12 cellular contexts compared by ENCODE assay signal in genomic region chr15:33654859-33655258, GRCh38.
A peak's percentile ranks its signal among the peaks of the same experiment; 100 is the strongest.
DNase-seq lines count a peak whose midpoint lies in the region; ATAC-seq and TF ChIP-seq lines count a peak whose summit lies in the region.
"Had no signal": no experiment of that assay in that cellular context is flagged by ENCODE, and none has a peak within 500 bp of the region (broad histone marks: within the 10 kb centered on the region; RNA-seq: fewer than 3 reads in every experiment).

No MANE protein-coding gene starts in this region.

- no peak overlapping the region for H3K9ac ChIP-seq in HCT116 (ENCODE audit: low read length)

- H3K4me3 Mint-ChIP-seq in activated CD4-positive, alpha-beta memory T cell treated with anti-CD3 and anti-CD28 coated beads, Interleukin-2, amount 10 ng/mL, durations not matched to agents 7 days and 5 days = no peak overlapping the region
- H3K4me3 Mint-ChIP-seq: activated CD8-positive, alpha-beta T cell treated with anti-CD3 and anti-CD28 coated beads, Interleukin-2, amount 10 ng/mL, durations not matched to agents 7 days and 5 days had no signal

- no peaks in the 10 kb centered on the region for H3K36me3 Mint-ChIP-seq in activated CD4-positive, alpha-beta memory T cell treated with anti-CD3 and anti-CD28 coated beads, Interleukin-2, amount 10 ng/mL, durations not matched to agents 7 days and 5 days (ENCODE audit: low read depth)

- H3K27ac Mint-ChIP-seq in activated CD4-positive, alpha-beta memory T cell treated with anti-CD3 and anti-CD28 coated beads, Interleukin-2, amount 10 ng/mL, durations not matched to agents 7 days and 5 days = no peak overlapping the region
- H3K27ac Mint-ChIP-seq: activated CD8-positive, alpha-beta T cell treated with anti-CD3 and anti-CD28 coated beads, Interleukin-2, amount 10 ng/mL, durations not matched to agents 7 days and 5 days had no signal

- BruUV-seq in HCT116 (replicated peaks; lab: Mats Ljungman, UMichigan) = no TSS peak

- DNase-seq in DMS 273 treated with DMSO at 0.1 percent for 48 hours (lab: John Stamatoyannopoulos, UW) (peak; percentile 60), HCT116 (ENCODE audit: low read depth, low spot score) (no peak), WERI-Rb-1 (peak; percentile 70), medulla oblongata (ENCODE audit: extremely low spot score) (peak; percentile 17), AG08396 (ENCODE audit: low spot score) (no peak), cerebellar cortex (ENCODE audit: low spot score) (no peak)
- DNase-seq in activated CD4-positive, alpha-beta memory T cell treated with anti-CD3 and anti-CD28 coated beads, Interleukin-2, amount 10 ng/mL, durations not matched to agents 7 days and 5 days = no peak
- DNase-seq: activated CD8-positive, alpha-beta T cell treated with anti-CD3 and anti-CD28 coated beads, Interleukin-2, amount 10 ng/mL, durations not matched to agents 7 days and 5 days; NCI-H2029; stimulated activated CD4-positive, alpha-beta T cell treated with anti-CD3 and anti-CD28 coated beads, Interleukin-12 subunit alpha, Interleukin-12 subunit beta, amount 100 ng/mL, for 4 hours; uterus had no signal

- CTCF ChIA-PET in HCT116 (lab: Charles Lee) = no interaction called here
- CTCF ChIA-PET in activated CD4-positive, alpha-beta memory T cell treated with anti-CD3 and anti-CD28 coated beads, Interleukin-2, amount 10 ng/mL, durations not matched to agents 7 days and 5 days (lab: Charles Lee) = no interaction called here

- no peaks in the 10 kb centered on the region for H4K20me1 ChIP-seq in HCT116 (ENCODE audit: insufficient read depth)

- no peaks in the 10 kb centered on the region for H3K36me3 ChIP-seq in HCT116 (ENCODE audit: control insufficient read depth in 1 of 2, insufficient read depth in 2 of 2, low read length in 2 of 2)
- no peaks in the 10 kb centered on the region for H3K36me3 ChIP-seq in WERI-Rb-1
- H3K36me3 ChIP-seq: uterus had no signal

- no peaks in the 10 kb centered on the region for H3K27me3 Mint-ChIP-seq in activated CD4-positive, alpha-beta memory T cell treated with anti-CD3 and anti-CD28 coated beads, Interleukin-2, amount 10 ng/mL, durations not matched to agents 7 days and 5 days

- peak; percentile 75 for ATAC-seq in HCT116
- ATAC-seq: activated CD8-positive, alpha-beta T cell treated with anti-CD3 and anti-CD28 coated beads, Interleukin-2, amount 10 ng/mL, durations not matched to agents 7 days and 5 days had no signal

- no peak overlapping the region for H3K4me3 ChIP-seq in HCT116 (replicated peaks in 1 of 2; ENCODE audit: low read depth in 1 of 2, low read length in 2 of 2)
- no peak overlapping the region for H3K4me3 ChIP-seq in WERI-Rb-1 (ENCODE audit: low read depth, low read length)
- H3K4me3 ChIP-seq: uterus had no signal

- H3K27ac ChIP-seq in HCT116 (ENCODE audit: low read depth, low read length) = no peak overlapping the region
- no peak overlapping the region for H3K27ac ChIP-seq in WERI-Rb-1
- H3K27ac ChIP-seq: C4-2B, uterus had no signal

- H2AFZ ChIP-seq in HCT116 (ENCODE audit: low read depth, low read length, poor library complexity, severe bottlenecking) = no peak overlapping the region

- no peaks in the 10 kb centered on the region for H3K9me3 ChIP-seq in HCT116 (ENCODE audit: control insufficient read depth in 1 of 2, insufficient read depth in 1 of 2, low read depth in 1 of 2, low read length in 2 of 2)
- no peaks in the 10 kb centered on the region for H3K9me3 ChIP-seq in WERI-Rb-1 (ENCODE audit: severe bottlenecking)
- H3K9me3 ChIP-seq: uterus had no signal

- TF ChIP-seq CTCF in HCT116 (IDR thresholded peaks at IDR 0.05 in 2 of 3, conservative IDR thresholded peaks at IDR 0.05 in 1 of 3; ENCODE audit: borderline replicate concordance in 1 of 3, insufficient read depth in 1 of 3, low read depth in 2 of 3, low read length in 2 of 3) (peak in 2 of 3 experiments; percentile 25 to 27; a peak in 2 of 6 replicates), WERI-Rb-1 (IDR thresholded peaks at IDR 0.05; ENCODE audit: low read depth, low read length) (peak; percentile 81)

- POLR2A ChIA-PET in HCT116 (lab: Charles Lee) = no interaction called here
- POLR2A ChIA-PET in activated CD4-positive, alpha-beta memory T cell treated with anti-CD3 and anti-CD28 coated beads, Interleukin-2, amount 10 ng/mL, durations not matched to agents 7 days and 5 days (lab: Charles Lee) = no interaction called here

- no peaks in the 10 kb centered on the region for H3K4me1 Mint-ChIP-seq in activated CD4-positive, alpha-beta memory T cell treated with anti-CD3 and anti-CD28 coated beads, Interleukin-2, amount 10 ng/mL, durations not matched to agents 7 days and 5 days

- H3K79me2 ChIP-seq in HCT116 (ENCODE audit: insufficient read depth, low read length) = no peaks in the 10 kb centered on the region

- RAD21 ChIA-PET in HCT116 (lab: Charles Lee; ENCODE audit: low non-redundant PET in 1 of 2, low total read pairs in 2 of 2, uncharacterized antibody in 2 of 2, unreplicated experiment in 2 of 2) = no interaction called here

- peaks cover 52% of the 10 kb centered on the region for H3K27me3 ChIP-seq in HCT116 (ENCODE audit: insufficient read depth, low read length)
- no peaks in the 10 kb centered on the region for H3K27me3 ChIP-seq in WERI-Rb-1 (ENCODE audit: insufficient read depth, low read depth, severe bottlenecking)
- H3K27me3 ChIP-seq: uterus had no signal

- H3K9me3 Mint-ChIP-seq in activated CD4-positive, alpha-beta memory T cell treated with anti-CD3 and anti-CD28 coated beads, Interleukin-2, amount 10 ng/mL, durations not matched to agents 7 days and 5 days = no peaks in the 10 kb centered on the region

- intact Hi-C loops in HCT116 (cut with micrococcal nuclease) = no loop called here

- TF ChIP-seq RAD21 in HCT116 (IDR thresholded peaks at IDR 0.05; ENCODE audit: low read depth) = no peak

- H3K9me2 ChIP-seq in HCT116 (ENCODE audit: insufficient read depth) = no peaks in the 10 kb centered on the region

- TF ChIP-seq POLR2A in HCT116 (IDR thresholded peaks at IDR 0.05; ENCODE audit: borderline replicate concordance, extremely low read depth, insufficient read depth, insufficient read length) = no peak

- H3K4me1 ChIP-seq in HCT116 (ENCODE audit: control insufficient read depth in 1 of 2, insufficient read depth in 2 of 2, low read length in 2 of 2) = no peaks in the 10 kb centered on the region
- H3K4me1 ChIP-seq: uterus had no signal

- H3K4me2 ChIP-seq in HCT116 (ENCODE audit: low read length) = no peak overlapping the region

TF ChIP-seq in HCT116, 20 proteins besides CTCF, POLR2A, EP300 and RAD21 (continues in another document):
- TF ChIP-seq SP1 (IDR thresholded peaks at IDR 0.05; ENCODE audit: low read depth) = no peak
- TF ChIP-seq, protein P1, sequence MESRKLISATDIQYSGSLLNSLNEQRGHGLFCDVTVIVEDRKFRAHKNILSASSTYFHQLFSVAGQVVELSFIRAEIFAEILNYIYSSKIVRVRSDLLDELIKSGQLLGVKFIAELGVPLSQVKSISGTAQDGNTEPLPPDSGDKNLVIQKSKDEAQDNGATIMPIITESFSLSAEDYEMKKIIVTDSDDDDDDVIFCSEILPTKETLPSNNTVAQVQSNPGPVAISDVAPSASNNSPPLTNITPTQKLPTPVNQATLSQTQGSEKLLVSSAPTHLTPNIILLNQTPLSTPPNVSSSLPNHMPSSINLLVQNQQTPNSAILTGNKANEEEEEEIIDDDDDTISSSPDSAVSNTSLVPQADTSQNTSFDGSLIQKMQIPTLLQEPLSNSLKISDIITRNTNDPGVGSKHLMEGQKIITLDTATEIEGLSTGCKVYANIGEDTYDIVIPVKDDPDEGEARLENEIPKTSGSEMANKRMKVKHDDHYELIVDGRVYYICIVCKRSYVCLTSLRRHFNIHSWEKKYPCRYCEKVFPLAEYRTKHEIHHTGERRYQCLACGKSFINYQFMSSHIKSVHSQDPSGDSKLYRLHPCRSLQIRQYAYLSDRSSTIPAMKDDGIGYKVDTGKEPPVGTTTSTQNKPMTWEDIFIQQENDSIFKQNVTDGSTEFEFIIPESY (IDR thresholded peaks at IDR 0.05; ENCODE audit: extremely low read depth, insufficient replicate concordance, low read length) = no peak
- no peak for TF ChIP-seq EZH2phosphoT487 (IDR thresholded peaks at IDR 0.05; ENCODE audit: borderline replicate concordance)
- TF ChIP-seq POLR2AphosphoS5 (IDR thresholded peaks at IDR 0.05; ENCODE audit: low read depth, low read length) = no peak
- TF ChIP-seq ZFX (IDR thresholded peaks at IDR 0.05) = no peak
- TF ChIP-seq CEBPB (IDR thresholded peaks at IDR 0.05; ENCODE audit: low read depth) = no peak
- no peak for TF ChIP-seq YY1 (IDR thresholded peaks at IDR 0.05; ENCODE audit: extremely low read depth, insufficient replicate concordance, low read depth, low read length)
- TF ChIP-seq EGR1 (IDR thresholded peaks at IDR 0.05; ENCODE audit: low read depth) = no peak
- TF ChIP-seq, protein P2, sequence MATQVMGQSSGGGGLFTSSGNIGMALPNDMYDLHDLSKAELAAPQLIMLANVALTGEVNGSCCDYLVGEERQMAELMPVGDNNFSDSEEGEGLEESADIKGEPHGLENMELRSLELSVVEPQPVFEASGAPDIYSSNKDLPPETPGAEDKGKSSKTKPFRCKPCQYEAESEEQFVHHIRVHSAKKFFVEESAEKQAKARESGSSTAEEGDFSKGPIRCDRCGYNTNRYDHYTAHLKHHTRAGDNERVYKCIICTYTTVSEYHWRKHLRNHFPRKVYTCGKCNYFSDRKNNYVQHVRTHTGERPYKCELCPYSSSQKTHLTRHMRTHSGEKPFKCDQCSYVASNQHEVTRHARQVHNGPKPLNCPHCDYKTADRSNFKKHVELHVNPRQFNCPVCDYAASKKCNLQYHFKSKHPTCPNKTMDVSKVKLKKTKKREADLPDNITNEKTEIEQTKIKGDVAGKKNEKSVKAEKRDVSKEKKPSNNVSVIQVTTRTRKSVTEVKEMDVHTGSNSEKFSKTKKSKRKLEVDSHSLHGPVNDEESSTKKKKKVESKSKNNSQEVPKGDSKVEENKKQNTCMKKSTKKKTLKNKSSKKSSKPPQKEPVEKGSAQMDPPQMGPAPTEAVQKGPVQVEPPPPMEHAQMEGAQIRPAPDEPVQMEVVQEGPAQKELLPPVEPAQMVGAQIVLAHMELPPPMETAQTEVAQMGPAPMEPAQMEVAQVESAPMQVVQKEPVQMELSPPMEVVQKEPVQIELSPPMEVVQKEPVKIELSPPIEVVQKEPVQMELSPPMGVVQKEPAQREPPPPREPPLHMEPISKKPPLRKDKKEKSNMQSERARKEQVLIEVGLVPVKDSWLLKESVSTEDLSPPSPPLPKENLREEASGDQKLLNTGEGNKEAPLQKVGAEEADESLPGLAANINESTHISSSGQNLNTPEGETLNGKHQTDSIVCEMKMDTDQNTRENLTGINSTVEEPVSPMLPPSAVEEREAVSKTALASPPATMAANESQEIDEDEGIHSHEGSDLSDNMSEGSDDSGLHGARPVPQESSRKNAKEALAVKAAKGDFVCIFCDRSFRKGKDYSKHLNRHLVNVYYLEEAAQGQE (IDR thresholded peaks at IDR 0.05; ENCODE audit: low read depth) = no peak
- TF ChIP-seq SIN3A (IDR thresholded peaks at IDR 0.05; ENCODE audit: low read depth) = no peak
- TF ChIP-seq FOSL1 (IDR thresholded peaks at IDR 0.05; ENCODE audit: low read depth) = no peak
- TF ChIP-seq CBX3 (IDR thresholded peaks at IDR 0.05; ENCODE audit: low read depth) = no peak

Comparison
In these comparisons a context has a peak if more than half of its experiments do, and no peak if none do; other contexts are left out.
1. DNase-seq: peak in DMS 273 treated with DMSO at 0.1 percent for 48 hours (single experiment), WERI-Rb-1 (single experiment) and medulla oblongata (single experiment); none in HCT116 (single experiment), activated CD4-positive, alpha-beta memory T cell treated with anti-CD3 and anti-CD28 coated beads, Interleukin-2, amount 10 ng/mL, durations not matched to agents 7 days and 5 days (single experiment), AG08396 (single experiment) and cerebellar cortex (single experiment).